Comparison of ENCODE assay signal across 24 cellular contexts in genomic region chr12:19171731-19172130, GRCh38.
"Had no signal": no experiment of that assay in that cellular context is flagged by ENCODE, and none has a peak within 500 bp of the region (broad histone marks: within the 10 kb centered on the region; RNA-seq: fewer than 3 reads in every experiment).

No MANE protein-coding gene starts in this region.

- H3K27me3 Mint-ChIP-seq: activated naive CD4-positive, alpha-beta T cell treated with anti-CD3 and anti-CD28 coated beads, Interleukin-2, amount 10 ng/mL, durations not matched to agents 7 days and 5 days; dendritic cell treated with granulocyte-macrophage colony-stimulating factor and Interleukin-4, amounts not matched to agents 40 ng/mL and 50 ng/mL, for 4 days; naive B cell; T-helper 17 cell had no signal

- H3K36me3 Mint-ChIP-seq: activated naive CD4-positive, alpha-beta T cell treated with anti-CD3 and anti-CD28 coated beads, Interleukin-2, amount 10 ng/mL, durations not matched to agents 7 days and 5 days; naive B cell had no signal

- H3K4me3 ChIP-seq: left ventricle myocardium inferior, mucosa of descending colon, ovary, psoas muscle, skin epidermis, tibial artery had no signal

- DNase-seq: activated CD4-positive, alpha-beta T cell treated with anti-CD3 and anti-CD28 coated beads for 1 hour; activated CD8-positive, alpha-beta memory T cell treated with anti-CD3 and anti-CD28 coated beads for 24 hours; activated CD8-positive, alpha-beta memory T cell treated with anti-CD3 and anti-CD28 coated beads, Interleukin-2, amount 50 U/mL, for 48 hours; activated effector memory CD4-positive, alpha-beta T cell treated with Interleukin-2 at 50 U/mL for 16 hours; activated naive CD4-positive, alpha-beta T cell treated with anti-CD3 and anti-CD28 coated beads, Interleukin-2, amount 10 ng/mL, durations not matched to agents 7 days and 5 days; activated T-cell treated with anti-CD3 and anti-CD28 coated beads, Interleukin-2, amount 50 U/mL, for 48 hours; aorta; cerebellar nuclear complex; effector memory CD4-positive, alpha-beta T cell; glutamatergic neuron; kidney; left ventricle myocardium inferior; mucosa of descending colon; naive B cell; ovary; psoas muscle; right cardiac atrium; stimulated activated naive CD8-positive, alpha-beta T cell treated with anti-CD3 and anti-CD28 coated beads, Interleukin-15, Interleukin-2, amounts not matched to agents 100 U/mL and 50 U/mL, for 24 hours; substantia nigra; T-helper 17 cell; tibial artery; WERI-Rb-1 had no signal

- H3K4me1 Mint-ChIP-seq: activated naive CD4-positive, alpha-beta T cell treated with anti-CD3 and anti-CD28 coated beads, Interleukin-2, amount 10 ng/mL, durations not matched to agents 7 days and 5 days; naive B cell; T-helper 17 cell had no signal

- H3K27ac Mint-ChIP-seq: activated naive CD4-positive, alpha-beta T cell treated with anti-CD3 and anti-CD28 coated beads, Interleukin-2, amount 10 ng/mL, durations not matched to agents 7 days and 5 days; dendritic cell treated with granulocyte-macrophage colony-stimulating factor and Interleukin-4, amounts not matched to agents 40 ng/mL and 50 ng/mL, for 4 days; T-helper 17 cell had no signal

- H3K27ac ChIP-seq: left ventricle myocardium inferior, ovary, psoas muscle, skin epidermis, tibial artery, WERI-Rb-1 had no signal

- H3K4me3 Mint-ChIP-seq: activated naive CD4-positive, alpha-beta T cell treated with anti-CD3 and anti-CD28 coated beads, Interleukin-2, amount 10 ng/mL, durations not matched to agents 7 days and 5 days; dendritic cell treated with granulocyte-macrophage colony-stimulating factor and Interleukin-4, amounts not matched to agents 40 ng/mL and 50 ng/mL, for 4 days; naive B cell; T-helper 17 cell had no signal

- H3K4me1 ChIP-seq: psoas muscle, tibial artery had no signal

- H3K27me3 ChIP-seq: ovary, tibial artery had no signal

- H3K36me3 ChIP-seq: left ventricle myocardium inferior, ovary, tibial artery had no signal

- H3K9me3 Mint-ChIP-seq: activated naive CD4-positive, alpha-beta T cell treated with anti-CD3 and anti-CD28 coated beads, Interleukin-2, amount 10 ng/mL, durations not matched to agents 7 days and 5 days; dendritic cell treated with granulocyte-macrophage colony-stimulating factor and Interleukin-4, amounts not matched to agents 40 ng/mL and 50 ng/mL, for 4 days; naive B cell had no signal

- H3K9me3 ChIP-seq: left ventricle myocardium inferior, mucosa of descending colon, ovary, psoas muscle, tibial artery had no signal

- ATAC-seq: mucosa of descending colon; psoas muscle; right cardiac atrium; stimulated activated naive CD8-positive, alpha-beta T cell treated with anti-CD3 and anti-CD28 coated beads, Interleukin-15, Interleukin-2, amounts not matched to agents 100 U/mL and 50 U/mL, for 24 hours; T-helper 17 cell had no signal
